ENCODE assay signal across 21 cellular contexts in the genomic region with DNA sequence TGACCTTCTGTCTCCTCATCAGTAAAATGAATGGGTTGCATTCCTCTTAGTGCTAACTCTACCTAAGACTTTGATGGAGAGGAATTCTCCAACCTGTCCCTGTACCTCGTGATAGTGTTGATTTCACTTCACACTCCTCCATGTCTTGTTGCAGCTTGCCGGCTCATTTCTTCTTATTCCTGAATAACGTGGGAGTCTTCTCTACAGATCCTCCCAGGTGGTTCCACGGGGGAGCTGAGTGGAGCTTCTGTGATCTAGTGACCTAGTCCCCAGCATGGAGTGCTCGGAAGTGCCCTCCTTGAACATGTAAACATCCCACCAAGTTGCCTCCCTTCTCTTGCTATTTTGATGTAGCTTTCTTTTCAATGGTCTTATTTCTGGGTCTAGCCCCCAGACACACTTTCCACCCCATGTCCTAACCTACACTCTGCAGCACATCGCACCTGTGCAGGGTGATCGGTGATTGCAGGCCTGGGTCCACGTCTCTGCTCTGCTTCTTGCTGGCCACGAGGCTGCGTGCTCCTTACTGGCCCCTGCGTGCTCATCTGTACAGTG. TPM values are rescaled to one million over a fixed set of nuclear protein-coding genes. Genes with fewer than 3 reads are reported as not detected.
"Had no signal": no experiment of that assay in that cellular context is flagged by ENCODE, and none has a peak within 500 bp of the region (broad histone marks: within the 10 kb centered on the region; RNA-seq: fewer than 3 reads in every experiment).

No MANE protein-coding gene starts in this region.

- H3K4me3 ChIP-seq: cardiac muscle cell, left ventricle myocardium inferior, mucosa of descending colon, ovary, thyroid gland, uterus had no signal

- H3K9me3 ChIP-seq: mucosa of descending colon, ovary, thyroid gland had no signal

- H3K36me3 ChIP-seq: cardiac muscle cell, left ventricle myocardium inferior, ovary, thyroid gland, uterus had no signal

- H3K27ac ChIP-seq: cardiac muscle cell, foreskin keratinocyte, left ventricle myocardium inferior, ovary, thyroid gland, uterus had no signal

- DNase-seq: activated CD4-positive, alpha-beta T cell treated with anti-CD3 and anti-CD28 coated beads, Interleukin-2, amount 50 U/mL, for 1 hour; activated CD8-positive, alpha-beta memory T cell treated with anti-CD3 and anti-CD28 coated beads for 24 hours; activated CD8-positive, alpha-beta memory T cell treated with anti-CD3 and anti-CD28 coated beads, Interleukin-2, amount 50 U/mL, for 48 hours; activated gamma-delta T cell treated with Interleukin-2 at 50 U/mL for 16 hours; activated naive CD8-positive, alpha-beta T cell treated with anti-CD3 and anti-CD28 coated beads for 36 hours; activated T-cell treated with anti-CD3 and anti-CD28 coated beads, Interleukin-2, amount 50 U/mL, for 48 hours; amniotic stem cell; glutamatergic neuron; hypothalamus; left ventricle myocardium inferior; mucosa of descending colon; naive B cell; stimulated activated CD4-positive, alpha-beta T cell treated with anti-CD3 and anti-CD28 coated beads, Interleukin-1b, Interleukin-23, amount 100 ng/mL, for 48 hours; stimulated activated CD8-positive, alpha-beta memory T cell treated with anti-CD3 and anti-CD28 coated beads, Interleukin-4, amount 100 ng/mL, for 48 hours; stimulated activated naive CD4-positive, alpha-beta T cell; uterus had no signal

- ATAC-seq: activated CD4-positive, CD25-positive, alpha-beta regulatory T cell treated with anti-CD3 and anti-CD28 coated beads, Interleukin-2, amount 50 U/mL, for 24 hours; foreskin keratinocyte; mucosa of descending colon had no signal

- H3K4me1 ChIP-seq: thyroid gland, uterus had no signal

- H3K27me3 ChIP-seq: ovary, thyroid gland had no signal

RNA-seq across cellular contexts. Expression of a gene that starts 44.8 kb away (rescaled TPM):
- total RNA-seq: activated naive CD8-positive, alpha-beta T cell treated with anti-CD3 and anti-CD28 coated beads for 36 hours; left ventricle myocardium inferior had no signal
- polyA plus RNA-seq: cardiac muscle cell had no signal
